In the genomic region with DNA sequence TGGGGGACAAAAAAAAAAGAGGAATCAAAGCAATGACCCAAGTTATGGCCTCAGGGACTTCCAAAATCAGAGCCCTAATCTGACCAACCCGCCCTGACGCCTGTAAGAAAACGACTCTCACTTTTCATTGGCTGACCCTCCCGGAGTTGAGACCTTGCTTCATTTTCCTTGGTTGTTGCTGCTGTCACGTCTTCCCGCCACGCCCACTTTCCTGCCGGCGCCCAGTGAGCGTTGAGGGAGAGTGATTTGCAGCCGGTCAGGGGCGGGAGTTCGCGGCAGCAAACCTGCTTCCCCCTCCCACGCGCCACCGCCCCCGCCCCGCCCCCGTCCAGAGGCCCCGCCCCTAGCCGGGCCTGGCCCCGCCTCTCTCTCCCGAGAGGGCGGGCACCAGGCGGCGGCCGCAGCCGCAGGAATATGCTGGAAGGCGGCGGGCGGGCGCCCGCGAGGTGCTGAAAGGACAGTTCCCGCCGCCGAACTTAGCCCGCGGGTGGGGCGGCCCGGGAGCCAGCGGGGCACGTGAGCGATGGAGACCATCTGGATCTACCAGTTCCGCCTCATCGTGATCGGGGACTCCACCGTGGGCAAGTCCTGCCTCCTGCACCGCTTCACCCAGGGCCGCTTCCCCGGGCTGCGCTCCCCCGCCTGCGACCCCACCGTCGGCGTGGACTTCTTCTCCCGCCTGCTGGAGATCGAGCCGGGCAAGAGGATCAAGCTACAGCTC, we compare ENCODE assay signal across 8 cellular contexts. TPM values are rescaled to one million over a fixed set of nuclear protein-coding genes. Genes with fewer than 3 reads are reported as not detected.
DNase-seq lines count a peak whose midpoint lies in the region; ATAC-seq and TF ChIP-seq lines count a peak whose summit lies in the region.

A gene with protein sequence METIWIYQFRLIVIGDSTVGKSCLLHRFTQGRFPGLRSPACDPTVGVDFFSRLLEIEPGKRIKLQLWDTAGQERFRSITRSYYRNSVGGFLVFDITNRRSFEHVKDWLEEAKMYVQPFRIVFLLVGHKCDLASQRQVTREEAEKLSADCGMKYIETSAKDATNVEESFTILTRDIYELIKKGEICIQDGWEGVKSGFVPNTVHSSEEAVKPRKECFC (plus strand): TSS at position 403 of the 721 bp plus-strand sequence. CDS start 121 bp downstream, at position 524.

- peak within 1 kb of the TSS; percentile 35; the same call in 1 of the 2 replicates for H3K9ac ChIP-seq in KMS-11

- no peaks in the 10 kb centered on the region for H3K36me3 ChIP-seq in KMS-11 (ENCODE audit: insufficient read depth)

- no peak within 1 kb of the TSS for H3K27ac ChIP-seq in KMS-11

- peak within 1 kb of the TSS; percentile 33; the same call in 1 of the 2 replicates for H3K4me2 ChIP-seq in KMS-11

- no peaks in the 10 kb centered on the region for H3K27me3 ChIP-seq in KMS-11 (ENCODE audit: insufficient read depth, low read depth)

- H2AFZ ChIP-seq in KMS-11 (ENCODE audit: low read depth), result peak within 1 kb of the TSS; percentile 71

- peaks cover 25 to 52% of the 10 kb centered on the region in 2 donors for H3K27me3 Mint-ChIP-seq in natural killer cell treated with Interleukin-12 subunit alpha and Interleukin-12 subunit beta and Interleukin-15 and Interleukin-18, amount 100 ng/mL, for 72 hours

- peak; percentile 96 for DNase-seq in DMS153 treated with DMSO at 0.1 percent for 48 hours (lab: John Stamatoyannopoulos, UW; ENCODE audit: unreplicated experiment)
- DNase-seq in RPMI7951 (ENCODE audit: low read depth), result peak; percentile 96
- peak; percentile 39 for DNase-seq in activated T-helper 9 cell treated with anti-CD3 and anti-CD28 coated beads, Interleukin-2, amount 50 U/mL, for 16 hours (ENCODE audit: low read depth)
- DNase-seq in fibroblast of the conjunctiva (ENCODE audit: low read depth), result peak; percentile 86
- DNase-seq in natural killer cell treated with Interleukin-12 subunit alpha and Interleukin-12 subunit beta and Interleukin-15 and Interleukin-18, amount 100 ng/mL, for 72 hours (ENCODE audit: low spot score), result peak; percentile 90
- peak; percentile 63 for DNase-seq in stimulated activated naive CD4-positive, alpha-beta T cell treated with Interleukin-2 at 50 U/mL for 16 hours (lab: John Stamatoyannopoulos, UW)

- H4K20me1 ChIP-seq in KMS-11 (ENCODE audit: insufficient read depth), result no peaks in the 10 kb centered on the region

- peaks cover 7 to 13% of the 10 kb centered on the region in 2 donors for H3K4me1 Mint-ChIP-seq in natural killer cell treated with Interleukin-12 subunit alpha and Interleukin-12 subunit beta and Interleukin-15 and Interleukin-18, amount 100 ng/mL, for 72 hours (ENCODE audit: low read depth in 2 of 2)

- H3K9me3 Mint-ChIP-seq in natural killer cell treated with Interleukin-12 subunit alpha and Interleukin-12 subunit beta and Interleukin-15 and Interleukin-18, amount 100 ng/mL, for 72 hours, result peaks cover 2% of the 10 kb centered on the region

- H3K36me3 Mint-ChIP-seq in natural killer cell treated with Interleukin-12 subunit alpha and Interleukin-12 subunit beta and Interleukin-15 and Interleukin-18, amount 100 ng/mL, for 72 hours, result no peaks in the 10 kb centered on the region

- TF ChIP-seq CTCF in KMS-11 (conservative IDR thresholded peaks at IDR 0.05; ENCODE audit: low read depth, low read length), result no peak

- ATAC-seq in GM21786 (IDR thresholded peaks at IDR 0.05; ENCODE audit: unreplicated experiment), result peak; percentile 92
- ATAC-seq in natural killer cell treated with Interleukin-12 subunit alpha and Interleukin-12 subunit beta and Interleukin-15 and Interleukin-18, amount 100 ng/mL, for 72 hours, result peak; percentile 94 to 95

- H3K79me2 ChIP-seq in KMS-11 (ENCODE audit: insufficient read depth, low read depth), result no peaks in the 10 kb centered on the region

- no peak within 1 kb of the TSS for H3K4me3 ChIP-seq in KMS-11 (IDR thresholded peaks at IDR 0.05; ENCODE audit: insufficient read depth, low read depth, low read length)

- H3K4me1 ChIP-seq in KMS-11 (ENCODE audit: low read depth, poor library complexity, severe bottlenecking), result no peaks in the 10 kb centered on the region

- no peak within 1 kb of the TSS for H3K27ac Mint-ChIP-seq in natural killer cell treated with Interleukin-12 subunit alpha and Interleukin-12 subunit beta and Interleukin-15 and Interleukin-18, amount 100 ng/mL, for 72 hours

- peak within 1 kb of the TSS; percentile 92 for H3K4me3 Mint-ChIP-seq in natural killer cell treated with Interleukin-12 subunit alpha and Interleukin-12 subunit beta and Interleukin-15 and Interleukin-18, amount 100 ng/mL, for 72 hours

RNA-seq across cellular contexts. Expression of the gene that starts here (rescaled TPM):
- total RNA-seq in RPMI7951 (2014; rRNA removed; shearing (Covaris generic)), result 0.68 and 1.1 TPM in 2 replicates
- total RNA-seq in natural killer cell treated with Interleukin-12 subunit alpha and Interleukin-12 subunit beta and Interleukin-15 and Interleukin-18, amount 100 ng/mL, for 72 hours, result under 1 TPM; 0.19 to 0.53 TPM

Comparison
In these comparisons a context has a peak if more than half of its experiments do, and no peak if none do; other contexts are left out.
1. Peak in DNase-seq and ATAC-seq in natural killer cell treated with Interleukin-12 subunit alpha and Interleukin-12 subunit beta and Interleukin-15 and Interleukin-18, amount 100 ng/mL, for 72 hours; RNA of the gene not detected or under 1 TPM.
2. DNase-seq: peak in every context shown above with its lines; median percentile 96 in DMS153 treated with DMSO at 0.1 percent for 48 hours; 96 in RPMI7951; 90 in natural killer cell treated with Interleukin-12 subunit alpha and Interleukin-12 subunit beta and Interleukin-15 and Interleukin-18, amount 100 ng/mL, for 72 hours; 86 in fibroblast of the conjunctiva; 63 in stimulated activated naive CD4-positive, alpha-beta T cell treated with Interleukin-2 at 50 U/mL for 16 hours; 39 in activated T-helper 9 cell treated with anti-CD3 and anti-CD28 coated beads, Interleukin-2, amount 50 U/mL, for 16 hours.